8 cellular contexts compared by ENCODE assay signal in genomic region chr12:14960548-14961465, GRCh38. TPM values are rescaled to one million over a fixed set of nuclear protein-coding genes. Genes with fewer than 3 reads are reported as not detected.
DNase-seq lines count a peak whose midpoint lies in the region; ATAC-seq and TF ChIP-seq lines count a peak whose summit lies in the region.

No MANE protein-coding gene starts in this region.

- H3K9ac ChIP-seq in SK-N-MC (ENCODE audit: insufficient read length) (peak overlapping the region; percentile 36), colonic mucosa (ENCODE audit: low read depth in 2 of 2, low read length in 2 of 2) (peak overlapping the region; percentile 39 to 62), muscle layer of colon (ENCODE audit: low read length) (no peak overlapping the region)

- peaks cover 57% of the 10 kb centered on the region for H3K4me1 ChIP-seq in A673 (ENCODE audit: insufficient read depth, low read length, poor library complexity, severe bottlenecking)
- no peaks in the 10 kb centered on the region for H3K4me1 ChIP-seq in colonic mucosa
- H3K4me1 ChIP-seq in muscle layer of colon (ENCODE audit: insufficient read depth, low read length), result peaks cover 14% of the 10 kb centered on the region

- no peaks in the 10 kb centered on the region for H3K36me3 ChIP-seq in A673 (ENCODE audit: insufficient read depth, low read length, poor library complexity, severe bottlenecking)
- H3K36me3 ChIP-seq in SK-N-MC (ENCODE audit: insufficient read depth, low read length), result no peaks in the 10 kb centered on the region
- H3K36me3 ChIP-seq in colonic mucosa, result no peaks in the 10 kb centered on the region
- no peaks in the 10 kb centered on the region for H3K36me3 ChIP-seq in muscle layer of colon (ENCODE audit: insufficient read depth, low read length)

- intact Hi-C loops in A673 (cut with micrococcal nuclease; ENCODE audit: unreplicated experiment), result no loop called here
- intact Hi-C loops in colonic mucosa (cut with DNase I), result no loop called here

- ATAC-seq in GM19025 (IDR thresholded peaks at IDR 0.05; ENCODE audit: low read depth, unreplicated experiment), result peak; percentile 34
- peak; percentile 42 for ATAC-seq in HG03135 (IDR thresholded peaks at IDR 0.05; ENCODE audit: unreplicated experiment)

- H3K4me3 ChIP-seq in A673 (ENCODE audit: low read depth, low read length, poor library complexity, severe bottlenecking), result peak overlapping the region; percentile 43
- H3K4me3 ChIP-seq in SK-N-MC, result peak overlapping the region; percentile 75
- peak overlapping the region; percentile 32 for H3K4me3 ChIP-seq in colonic mucosa
- H3K4me3 ChIP-seq in muscle layer of colon (ENCODE audit: low read depth in 1 of 2, low read length in 2 of 2), result peak overlapping the region in 1 of 2 donors; percentile 20

- H3K27ac ChIP-seq in A673 (ENCODE audit: low read depth, low read length, poor library complexity, severe bottlenecking), result peak overlapping the region; percentile 78
- peak overlapping the region; percentile 93 for H3K27ac ChIP-seq in SK-N-MC
- peak overlapping the region; percentile 76 for H3K27ac ChIP-seq in colonic mucosa
- peak overlapping the region; percentile 27 for H3K27ac ChIP-seq in muscle layer of colon (ENCODE audit: low read depth, low read length)

- peak; percentile 86 for DNase-seq in A673 (ENCODE audit: low spot score)
- DNase-seq in SK-N-MC (ENCODE audit: low read depth, low spot score), result peak; percentile 94
- no peak for DNase-seq in colonic mucosa
- no peak for DNase-seq in hepatic stellate cell (ENCODE audit: low spot score)
- no peak for DNase-seq in T-helper 9 cell

- H3K9me3 ChIP-seq in A673 (ENCODE audit: low read depth, low read length, poor library complexity, severe bottlenecking) (no peaks in the 10 kb centered on the region), SK-N-MC (ENCODE audit: low read depth, low read length) (no peaks in the 10 kb centered on the region), colonic mucosa (no peaks in the 10 kb centered on the region), muscle layer of colon (ENCODE audit: low read length) (no peaks in the 10 kb centered on the region)

- no peak for TF ChIP-seq CTCF in A673 (conservative IDR thresholded peaks at IDR 0.05; ENCODE audit: low read depth, low read length)
- TF ChIP-seq CTCF in colonic mucosa (IDR thresholded peaks at IDR 0.05), result no peak

- H3K27me3 ChIP-seq in A673 (replicated peaks; ENCODE audit: insufficient read depth, low read depth, low read length, poor library complexity), result no peaks in the 10 kb centered on the region
- no peaks in the 10 kb centered on the region for H3K27me3 ChIP-seq in colonic mucosa
- H3K27me3 ChIP-seq in muscle layer of colon (ENCODE audit: control insufficient read depth in 1 of 2, insufficient read depth in 2 of 2, low read length in 2 of 2), result no peaks in the 10 kb centered on the region

- POLR2A ChIA-PET in A673 (lab: Charles Lee; ENCODE audit: low non-redundant PET), result no interaction called here

- TSS peak; percentile 50 for BruUV-seq in A673 (replicated peaks; lab: Mats Ljungman, UMichigan)

- CTCF ChIA-PET in A673 (lab: Charles Lee), result no interaction called here

RNA-seq across cellular contexts. Expression of gene ARHGDIB, which starts 0.6 kb away (rescaled TPM):
- total RNA-seq in A673 (2021) (88.1 and 122 TPM in 2 replicates), colonic mucosa (10 to 100 TPM; 21.5 to 40.8 TPM)

RNA-seq across cellular contexts. Expression of gene PDE6H, which starts 12.0 kb away (rescaled TPM):
- total RNA-seq in A673 (2021) (not detected in 2 replicates), colonic mucosa (not detected)

RNA-seq across cellular contexts. Expression of gene ERP27, which starts 22.5 kb away (rescaled TPM):
- not detected in 2 replicates for total RNA-seq in A673 (2021)
- total RNA-seq in colonic mucosa, result 1 to 10 TPM in 1 of 2 donors, under 1 TPM in 1; 0.52 to 2.1 TPM

Comparison
In these comparisons a context has a peak if more than half of its experiments do, and no peak if none do; other contexts are left out.
1. DNase-seq: peak in A673 (single experiment) and SK-N-MC (single experiment); none in colonic mucosa (single experiment), hepatic stellate cell (single experiment) and T-helper 9 cell (single experiment).
2. H3K27ac ChIP-seq: peak in every context shown above with its lines; median percentile 93 in SK-N-MC; 78 in A673; 76 in colonic mucosa; 27 in muscle layer of colon.